In the genomic region with DNA sequence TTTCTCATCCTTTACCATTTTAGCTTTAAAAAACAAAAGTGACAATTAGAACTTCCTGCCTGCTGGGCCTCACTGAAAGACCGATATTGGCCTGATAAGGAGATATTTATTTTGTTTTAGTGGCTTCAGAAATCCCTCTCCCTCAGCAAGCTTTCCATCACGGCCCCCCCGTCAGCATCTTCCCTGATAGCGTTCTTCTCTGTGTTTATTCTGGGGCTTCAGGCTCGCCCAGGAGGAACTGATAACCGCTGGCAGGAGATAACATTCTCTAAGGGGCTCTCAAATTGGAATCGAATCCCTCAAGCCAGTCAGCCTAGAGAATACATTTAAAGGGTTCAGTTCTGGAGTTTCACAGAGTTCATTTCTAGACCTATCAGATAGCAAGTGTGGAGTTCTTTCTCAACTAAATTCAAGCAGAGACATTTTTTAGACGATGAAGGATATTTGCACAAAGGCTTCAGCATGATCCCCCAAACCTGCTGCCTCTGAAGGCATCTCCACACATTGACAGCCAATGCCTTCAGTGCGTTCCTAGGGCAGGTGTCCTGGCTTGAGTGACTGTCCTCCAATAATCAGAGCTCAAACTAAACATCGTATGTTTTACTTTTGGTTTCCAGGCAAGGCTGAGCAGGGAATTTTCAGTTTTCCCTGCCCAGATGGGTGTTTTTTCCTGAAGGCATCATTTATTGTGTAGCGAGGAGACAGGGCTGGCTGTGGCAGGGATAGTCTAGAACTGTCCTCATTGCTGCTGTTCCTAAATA, we compare ENCODE assay signal across 1 cellular context.
TF ChIP-seq lines count a peak whose summit lies in the region.

No MANE protein-coding gene starts in this region.

TF ChIP-seq in HepG2, 621 proteins besides CTCF, POLR2A, EP300 and RAD21:
- TF ChIP-seq, protein P1, sequence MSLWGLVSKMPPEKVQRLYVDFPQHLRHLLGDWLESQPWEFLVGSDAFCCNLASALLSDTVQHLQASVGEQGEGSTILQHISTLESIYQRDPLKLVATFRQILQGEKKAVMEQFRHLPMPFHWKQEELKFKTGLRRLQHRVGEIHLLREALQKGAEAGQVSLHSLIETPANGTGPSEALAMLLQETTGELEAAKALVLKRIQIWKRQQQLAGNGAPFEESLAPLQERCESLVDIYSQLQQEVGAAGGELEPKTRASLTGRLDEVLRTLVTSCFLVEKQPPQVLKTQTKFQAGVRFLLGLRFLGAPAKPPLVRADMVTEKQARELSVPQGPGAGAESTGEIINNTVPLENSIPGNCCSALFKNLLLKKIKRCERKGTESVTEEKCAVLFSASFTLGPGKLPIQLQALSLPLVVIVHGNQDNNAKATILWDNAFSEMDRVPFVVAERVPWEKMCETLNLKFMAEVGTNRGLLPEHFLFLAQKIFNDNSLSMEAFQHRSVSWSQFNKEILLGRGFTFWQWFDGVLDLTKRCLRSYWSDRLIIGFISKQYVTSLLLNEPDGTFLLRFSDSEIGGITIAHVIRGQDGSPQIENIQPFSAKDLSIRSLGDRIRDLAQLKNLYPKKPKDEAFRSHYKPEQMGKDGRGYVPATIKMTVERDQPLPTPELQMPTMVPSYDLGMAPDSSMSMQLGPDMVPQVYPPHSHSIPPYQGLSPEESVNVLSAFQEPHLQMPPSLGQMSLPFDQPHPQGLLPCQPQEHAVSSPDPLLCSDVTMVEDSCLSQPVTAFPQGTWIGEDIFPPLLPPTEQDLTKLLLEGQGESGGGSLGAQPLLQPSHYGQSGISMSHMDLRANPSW (CRISPR knock-in tag; IDR thresholded peaks at IDR 0.05; ENCODE audit: borderline replicate concordance) = no peak
- no peak for TF ChIP-seq GATAD1 (CRISPR knock-in tag; IDR thresholded peaks at IDR 0.05)
- no peak for TF ChIP-seq KLF16 (CRISPR knock-in tag; IDR thresholded peaks at IDR 0.05)
- no peak for TF ChIP-seq CC2D1A (CRISPR knock-in tag; IDR thresholded peaks at IDR 0.05)
- no peak for TF ChIP-seq MTF1 (CRISPR knock-in tag; IDR thresholded peaks at IDR 0.05)
- no peak for TF ChIP-seq NFE2 (CRISPR knock-in tag; IDR thresholded peaks at IDR 0.05)
- no peak for TF ChIP-seq FOXK2 (IDR thresholded peaks at IDR 0.05)
- no peak for TF ChIP-seq SMARCE1 (IDR thresholded peaks at IDR 0.05; ENCODE audit: borderline replicate concordance)
- TF ChIP-seq, protein P2, sequence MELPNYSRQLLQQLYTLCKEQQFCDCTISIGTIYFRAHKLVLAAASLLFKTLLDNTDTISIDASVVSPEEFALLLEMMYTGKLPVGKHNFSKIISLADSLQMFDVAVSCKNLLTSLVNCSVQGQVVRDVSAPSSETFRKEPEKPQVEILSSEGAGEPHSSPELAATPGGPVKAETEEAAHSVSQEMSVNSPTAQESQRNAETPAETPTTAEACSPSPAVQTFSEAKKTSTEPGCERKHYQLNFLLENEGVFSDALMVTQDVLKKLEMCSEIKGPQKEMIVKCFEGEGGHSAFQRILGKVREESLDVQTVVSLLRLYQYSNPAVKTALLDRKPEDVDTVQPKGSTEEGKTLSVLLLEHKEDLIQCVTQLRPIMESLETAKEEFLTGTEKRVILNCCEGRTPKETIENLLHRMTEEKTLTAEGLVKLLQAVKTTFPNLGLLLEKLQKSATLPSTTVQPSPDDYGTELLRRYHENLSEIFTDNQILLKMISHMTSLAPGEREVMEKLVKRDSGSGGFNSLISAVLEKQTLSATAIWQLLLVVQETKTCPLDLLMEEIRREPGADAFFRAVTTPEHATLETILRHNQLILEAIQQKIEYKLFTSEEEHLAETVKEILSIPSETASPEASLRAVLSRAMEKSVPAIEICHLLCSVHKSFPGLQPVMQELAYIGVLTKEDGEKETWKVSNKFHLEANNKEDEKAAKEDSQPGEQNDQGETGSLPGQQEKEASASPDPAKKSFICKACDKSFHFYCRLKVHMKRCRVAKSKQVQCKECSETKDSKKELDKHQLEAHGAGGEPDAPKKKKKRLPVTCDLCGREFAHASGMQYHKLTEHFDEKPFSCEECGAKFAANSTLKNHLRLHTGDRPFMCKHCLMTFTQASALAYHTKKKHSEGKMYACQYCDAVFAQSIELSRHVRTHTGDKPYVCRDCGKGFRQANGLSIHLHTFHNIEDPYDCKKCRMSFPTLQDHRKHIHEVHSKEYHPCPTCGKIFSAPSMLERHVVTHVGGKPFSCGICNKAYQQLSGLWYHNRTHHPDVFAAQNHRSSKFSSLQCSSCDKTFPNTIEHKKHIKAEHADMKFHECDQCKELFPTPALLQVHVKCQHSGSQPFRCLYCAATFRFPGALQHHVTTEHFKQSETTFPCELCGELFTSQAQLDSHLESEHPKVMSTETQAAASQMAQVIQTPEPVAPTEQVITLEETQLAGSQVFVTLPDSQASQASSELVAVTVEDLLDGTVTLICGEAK (IDR thresholded peaks at IDR 0.05) = no peak
- TF ChIP-seq, protein P2 (CRISPR knock-in tag; IDR thresholded peaks at IDR 0.05) = no peak
- no peak for TF ChIP-seq ZFP36L1 (CRISPR knock-in tag; IDR thresholded peaks at IDR 0.05)
- TF ChIP-seq, protein P3, sequence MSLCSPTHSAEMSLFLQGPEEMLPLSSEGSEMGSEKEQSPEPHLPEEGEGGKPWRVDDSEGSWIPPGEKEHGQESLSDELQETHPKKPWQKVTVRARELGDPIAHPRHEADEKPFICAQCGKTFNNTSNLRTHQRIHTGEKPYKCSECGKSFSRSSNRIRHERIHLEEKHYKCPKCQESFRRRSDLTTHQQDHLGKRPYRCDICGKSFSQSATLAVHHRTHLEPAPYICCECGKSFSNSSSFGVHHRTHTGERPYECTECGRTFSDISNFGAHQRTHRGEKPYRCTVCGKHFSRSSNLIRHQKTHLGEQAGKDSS (CRISPR knock-in tag; IDR thresholded peaks at IDR 0.05; ENCODE audit: borderline replicate concordance, low read depth) = no peak
- TF ChIP-seq, protein P4, sequence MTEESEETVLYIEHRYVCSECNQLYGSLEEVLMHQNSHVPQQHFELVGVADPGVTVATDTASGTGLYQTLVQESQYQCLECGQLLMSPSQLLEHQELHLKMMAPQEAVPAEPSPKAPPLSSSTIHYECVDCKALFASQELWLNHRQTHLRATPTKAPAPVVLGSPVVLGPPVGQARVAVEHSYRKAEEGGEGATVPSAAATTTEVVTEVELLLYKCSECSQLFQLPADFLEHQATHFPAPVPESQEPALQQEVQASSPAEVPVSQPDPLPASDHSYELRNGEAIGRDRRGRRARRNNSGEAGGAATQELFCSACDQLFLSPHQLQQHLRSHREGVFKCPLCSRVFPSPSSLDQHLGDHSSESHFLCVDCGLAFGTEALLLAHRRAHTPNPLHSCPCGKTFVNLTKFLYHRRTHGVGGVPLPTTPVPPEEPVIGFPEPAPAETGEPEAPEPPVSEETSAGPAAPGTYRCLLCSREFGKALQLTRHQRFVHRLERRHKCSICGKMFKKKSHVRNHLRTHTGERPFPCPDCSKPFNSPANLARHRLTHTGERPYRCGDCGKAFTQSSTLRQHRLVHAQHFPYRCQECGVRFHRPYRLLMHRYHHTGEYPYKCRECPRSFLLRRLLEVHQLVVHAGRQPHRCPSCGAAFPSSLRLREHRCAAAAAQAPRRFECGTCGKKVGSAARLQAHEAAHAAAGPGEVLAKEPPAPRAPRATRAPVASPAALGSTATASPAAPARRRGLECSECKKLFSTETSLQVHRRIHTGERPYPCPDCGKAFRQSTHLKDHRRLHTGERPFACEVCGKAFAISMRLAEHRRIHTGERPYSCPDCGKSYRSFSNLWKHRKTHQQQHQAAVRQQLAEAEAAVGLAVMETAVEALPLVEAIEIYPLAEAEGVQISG (CRISPR knock-in tag; IDR thresholded peaks at IDR 0.05) = no peak
- TF ChIP-seq PPARG (CRISPR knock-in tag; conservative IDR thresholded peaks at IDR 0.05) = no peak
TF ChIP-seq in HepG2: peak in this region for 0.
